8 cellular contexts compared by ENCODE assay signal in the genomic region with DNA sequence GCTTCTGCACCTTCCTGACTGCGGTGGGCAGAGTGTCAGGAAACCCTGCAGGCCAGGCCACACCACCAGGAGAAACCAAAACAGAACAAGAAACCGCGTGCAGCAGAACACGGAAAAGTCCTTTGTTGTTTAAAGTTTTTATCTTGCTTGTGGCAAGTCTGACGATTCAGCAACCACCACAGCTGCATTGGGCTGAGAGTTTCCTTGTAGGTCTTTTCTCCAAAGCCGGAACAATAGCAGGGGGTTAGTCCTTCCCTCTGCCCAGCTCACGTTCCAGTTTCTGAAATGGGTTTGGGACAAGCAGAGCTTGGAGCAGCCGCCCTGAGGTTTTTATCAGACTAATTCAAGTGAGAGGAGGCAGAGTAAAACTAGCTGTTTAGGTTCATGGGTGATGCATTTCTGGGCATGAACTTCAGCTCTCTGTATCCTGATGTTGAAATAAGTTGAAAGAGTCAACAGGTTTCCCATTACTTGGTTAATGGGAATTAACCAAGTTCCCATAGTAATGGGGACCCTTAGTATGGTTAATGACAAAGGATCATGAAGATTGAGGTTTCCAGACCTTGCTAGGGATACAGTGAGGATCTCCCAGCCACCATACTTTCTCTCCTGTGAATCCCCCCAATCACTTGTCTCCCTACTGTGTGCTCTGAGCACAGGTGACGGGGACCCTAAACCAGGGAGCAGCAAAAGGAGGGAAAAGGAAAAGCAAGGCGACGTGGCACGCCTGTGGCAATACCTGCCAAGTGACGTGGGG.
DNase-seq lines count a peak whose midpoint lies in the region; ATAC-seq and TF ChIP-seq lines count a peak whose summit lies in the region.

No MANE protein-coding gene starts in this region.

- peak overlapping the region; percentile 81 for H3K27ac ChIP-seq in foreskin keratinocyte
- H3K27ac ChIP-seq in H9 (ENCODE audit: insufficient read length, low read depth, low read length), result no peak overlapping the region

- no peak for ATAC-seq in foreskin keratinocyte

- H3K23ac ChIP-seq in H9 (ENCODE audit: insufficient read length, low read depth, low read length), result no peak overlapping the region

- peaks cover 6 to 7% of the 10 kb centered on the region in 2 experiments for H3K4me1 Mint-ChIP-seq in H9

- no peak overlapping the region for H2AFZ ChIP-seq in H9 (ENCODE audit: low read length)

- H2BK5ac ChIP-seq in H9 (ENCODE audit: insufficient read length, low read length), result no peak overlapping the region

- peaks cover 5% of the 10 kb centered on the region for H3K9me3 ChIP-seq in H9 (ENCODE audit: control insufficient read depth, low read depth, low read length)

- no peak overlapping the region for H2AK5ac ChIP-seq in H9 (ENCODE audit: insufficient read length, low read length)

- peaks cover 13 to 32% of the 10 kb centered on the region in 2 experiments; a peak in 4 of 5 replicates for H3K9me3 Mint-ChIP-seq in H9

- no peak overlapping the region for H3K18ac ChIP-seq in H9 (ENCODE audit: insufficient read length, low read depth, low read length)

- H3T11ph ChIP-seq in H9 (ENCODE audit: low read length), result no peak overlapping the region

- no peak overlapping the region for H3K9ac ChIP-seq in H9 (ENCODE audit: extremely low read depth, insufficient read length, low read length)

- peaks cover 3 to 19% (median 11%) of the 10 kb centered on the region in 3 experiments; a peak in 4 of 7 replicates for H3K36me3 Mint-ChIP-seq in H9 (ENCODE audit: insufficient read depth in 1 of 3, low read depth in 3 of 3)

- H4K20me1 ChIP-seq in H9 (ENCODE audit: control insufficient read depth, insufficient read depth, insufficient read length), result no peaks in the 10 kb centered on the region

- TF ChIP-seq CTCF in foreskin keratinocyte (conservative IDR thresholded peaks at IDR 0.05) (no peak), H9 (conservative IDR thresholded peaks at IDR 0.05) (no peak)

- H3K4me1 ChIP-seq in foreskin keratinocyte (peaks cover 45% of the 10 kb centered on the region), H9 (ENCODE audit: insufficient read depth, low read length) (no peaks in the 10 kb centered on the region)

- H4K5ac ChIP-seq in H9 (ENCODE audit: insufficient read length, low read depth, low read length), result no peak overlapping the region

- DNase-seq in LHCN-M2 (ENCODE audit: low read depth) (peak; percentile 56), activated T-cell treated with anti-CD3 and anti-CD28 coated beads for 48 hours (ENCODE audit: low read depth) (peak; percentile 31), foreskin keratinocyte (no peak), NCI-H748 (lab: John Stamatoyannopoulos, UW; ENCODE audit: unreplicated experiment) (no peak), H9 (no peak), putamen (ENCODE audit: low spot score) (no peak), globus pallidus (ENCODE audit: low spot score) (no peak)
- DNase-seq in stimulated activated CD4-positive, alpha-beta T cell treated with anti-CD3 and anti-CD28 coated beads, Interleukin-2, amount 100 ng/mL, for 24 hours, result peak; percentile 51 to 56

- H4K91ac ChIP-seq in H9 (ENCODE audit: insufficient read length, low read depth, low read length), result no peak overlapping the region

- no peak overlapping the region for H4K8ac ChIP-seq in H9 (replicated peaks; ENCODE audit: insufficient read length, low read depth, low read length)

- no peak overlapping the region for H3K14ac ChIP-seq in H9 (ENCODE audit: insufficient read depth, low read length)

- peak overlapping the region in 1 of 3 experiments; percentile 85; a peak in 1 of 7 replicates for H3K27ac Mint-ChIP-seq in H9

- no peak overlapping the region for H2BK15ac ChIP-seq in H9 (ENCODE audit: low read depth, low read length)

- no peak overlapping the region for H2BK120ac ChIP-seq in H9 (ENCODE audit: low read depth, low read length, poor library complexity, severe bottlenecking)

- no peak overlapping the region for H3K4me3 Mint-ChIP-seq in H9

- no peak overlapping the region for H3K4me2 ChIP-seq in H9 (ENCODE audit: insufficient read depth, insufficient read length, low read length)

- no peaks in the 10 kb centered on the region for H3K23me2 ChIP-seq in H9 (ENCODE audit: insufficient read length, low read depth, low read length, poor library complexity, severe bottlenecking)

- WGBS in H9 (ENCODE audit: extremely low coverage, insufficient read length, low lambda C conversion rate), result no CpG with 5 or more reads among the region's 13 CpGs

- H3K27me3 ChIP-seq in foreskin keratinocyte (no peaks in the 10 kb centered on the region), H9 (ENCODE audit: insufficient read depth, low read length) (no peaks in the 10 kb centered on the region)

- H2BK20ac ChIP-seq in H9 (ENCODE audit: low read depth, low read length, poor library complexity, severe bottlenecking), result no peak overlapping the region

- H3K27me3 Mint-ChIP-seq in H9 (ENCODE audit: low read depth), result no peaks in the 10 kb centered on the region

- no peak overlapping the region for H3K4ac ChIP-seq in H9 (ENCODE audit: low read depth, low read length)

- H3K79me1 ChIP-seq in H9 (ENCODE audit: insufficient read depth, low read depth, low read length, poor library complexity, severe bottlenecking), result no peaks in the 10 kb centered on the region

- H3K79me2 ChIP-seq in H9 (ENCODE audit: insufficient read depth, low read length), result no peaks in the 10 kb centered on the region

- H3K56ac ChIP-seq in H9 (ENCODE audit: insufficient read length, low read depth, low read length), result no peak overlapping the region

- H2BK12ac ChIP-seq in H9 (ENCODE audit: insufficient read length, low read depth, low read length), result no peak overlapping the region

Comparison
In these comparisons a context has a peak if more than half of its experiments do, and no peak if none do; other contexts are left out.
1. DNase-seq: peak in LHCN-M2 (single experiment), activated T-cell treated with anti-CD3 and anti-CD28 coated beads for 48 hours (single experiment) and stimulated activated CD4-positive, alpha-beta T cell treated with anti-CD3 and anti-CD28 coated beads, Interleukin-2, amount 100 ng/mL, for 24 hours (2 of 2); none in foreskin keratinocyte (0 of 2), NCI-H748 (single experiment), H9 (single experiment), putamen (single experiment) and globus pallidus (single experiment).